ENCODE assay signal across 17 cellular contexts in the genomic region with DNA sequence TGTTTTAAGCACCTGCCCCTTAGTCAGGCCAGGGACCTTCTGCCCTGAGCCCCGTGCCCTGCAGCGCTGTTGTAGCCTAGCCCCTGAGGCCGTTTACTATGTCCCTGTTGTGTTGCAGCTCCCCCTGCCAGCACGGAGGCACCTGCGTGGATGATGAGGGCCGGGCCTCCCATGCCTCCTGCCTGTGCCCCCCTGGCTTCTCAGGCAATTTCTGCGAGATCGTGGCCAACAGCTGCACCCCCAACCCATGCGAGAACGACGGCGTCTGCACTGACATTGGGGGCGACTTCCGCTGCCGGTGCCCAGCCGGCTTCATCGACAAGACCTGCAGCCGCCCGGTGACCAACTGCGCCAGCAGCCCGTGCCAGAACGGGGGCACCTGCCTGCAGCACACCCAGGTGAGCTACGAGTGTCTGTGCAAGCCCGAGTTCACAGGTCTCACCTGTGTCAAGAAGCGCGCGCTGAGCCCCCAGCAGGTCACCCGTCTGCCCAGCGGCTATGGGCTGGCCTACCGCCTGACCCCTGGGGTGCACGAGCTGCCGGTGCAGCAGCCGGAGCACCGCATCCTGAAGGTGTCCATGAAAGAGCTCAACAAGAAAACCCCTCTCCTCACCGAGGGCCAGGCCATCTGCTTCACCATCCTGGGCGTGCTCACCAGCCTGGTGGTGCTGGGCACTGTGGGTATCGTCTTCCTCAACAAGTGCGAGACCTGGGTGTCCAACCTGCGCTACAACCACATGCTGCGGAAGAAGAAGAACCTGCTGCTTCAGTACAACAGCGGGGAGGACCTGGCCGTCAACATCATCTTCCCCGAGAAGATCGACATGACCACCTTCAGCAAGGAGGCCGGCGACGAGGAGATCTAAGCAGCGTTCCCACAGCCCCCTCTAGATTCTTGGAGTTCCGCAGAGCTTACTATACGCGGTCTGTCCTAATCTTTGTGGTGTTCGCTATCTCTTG. TPM values are rescaled to one million over a fixed set of nuclear protein-coding genes. Genes with fewer than 3 reads are reported as not detected.
"Had no signal": no experiment of that assay in that cellular context is flagged by ENCODE, and none has a peak within 500 bp of the region (broad histone marks: within the 10 kb centered on the region; RNA-seq: fewer than 3 reads in every experiment).

No MANE protein-coding gene starts in this region.

- H3K4me3 ChIP-seq: gastrocnemius medialis, psoas muscle, thoracic aorta had no signal

- DNase-seq: activated CD4-positive, alpha-beta T cell treated with anti-CD3 and anti-CD28 coated beads, Interleukin-2, amount 10 ng/mL, durations not matched to agents 7 days and 5 days; activated CD8-positive, alpha-beta memory T cell treated with anti-CD3 and anti-CD28 coated beads, Interleukin-2, amount 50 U/mL, for 48 hours; activated naive CD4-positive, alpha-beta T cell; activated naive CD8-positive, alpha-beta T cell treated with anti-CD3 and anti-CD28 coated beads, Interleukin-2, amount 10 ng/mL, durations not matched to agents 7 days and 5 days; anterior cingulate cortex; cerebellar nuclear complex; dermis blood vessel endothelial cell; erythroblast; gastrocnemius medialis; mammary epithelial cell; psoas muscle; stimulated activated CD4-positive, alpha-beta T cell treated with anti-CD3 and anti-CD28 coated beads, Interleukin-12 subunit alpha, Interleukin-12 subunit beta, amount 100 ng/mL, for 4 hours; stimulated activated CD4-positive, alpha-beta T cell treated with anti-CD3 and anti-CD28 coated beads, Interleukin-2, amount 100 ng/mL, for 24 hours; T-helper 17 cell had no signal

- H3K9me3 ChIP-seq: gastrocnemius medialis, neutrophil, psoas muscle, thoracic aorta had no signal

- ATAC-seq: gastrocnemius medialis, left lobe of liver, psoas muscle, T-helper 17 cell had no signal

- H3K4me1 ChIP-seq: gastrocnemius medialis, psoas muscle had no signal

- H3K27ac ChIP-seq: gastrocnemius medialis, neutrophil, psoas muscle, thoracic aorta had no signal

- H3K36me3 ChIP-seq: gastrocnemius medialis, neutrophil, thoracic aorta had no signal

RNA-seq across cellular contexts. Expression of a gene that starts 7.6 kb away (rescaled TPM):
- total RNA-seq: activated CD4-positive, alpha-beta T cell treated with anti-CD3 and anti-CD28 coated beads, Interleukin-2, amount 10 ng/mL, durations not matched to agents 7 days and 5 days; activated naive CD8-positive, alpha-beta T cell treated with anti-CD3 and anti-CD28 coated beads, Interleukin-2, amount 10 ng/mL, durations not matched to agents 7 days and 5 days; dermis blood vessel endothelial cell; mammary epithelial cell; thoracic aorta had no signal
- polyA plus RNA-seq: mammary epithelial cell had no signal
